In genomic region chr5:122419195-122419894, GRCh38 we compare ENCODE assay signal across 27 cellular contexts.
DNase-seq lines count a peak whose midpoint lies in the region; ATAC-seq, FAIRE-seq and TF ChIP-seq lines count a peak whose summit lies in the region.
"Had no signal": no experiment of that assay in that cellular context is flagged by ENCODE, and none has a peak within 500 bp of the region (broad histone marks: within the 10 kb centered on the region; RNA-seq: fewer than 3 reads in every experiment).

No MANE protein-coding gene starts in this region.

- no peak for TF ChIP-seq EP300 in K562 (IDR thresholded peaks at IDR 0.05; ENCODE audit: low read length)

- H4K20me1 ChIP-seq in K562 (replicated peaks; ENCODE audit: control insufficient read depth, insufficient read depth, low read length), result no peaks in the 10 kb centered on the region
- H4K20me1 ChIP-seq in smooth muscle cell (ENCODE audit: low read depth), result no peaks in the 10 kb centered on the region

- H3K4me1 ChIP-seq in K562 (replicated peaks in 1 of 2; ENCODE audit: control insufficient read depth in 2 of 2, insufficient read depth in 2 of 2, low read length in 2 of 2), result no peaks in the 10 kb centered on the region
- H3K4me1 ChIP-seq in small intestine (ENCODE audit: control insufficient read depth in 2 of 2, insufficient read depth in 1 of 2, low read depth in 1 of 2, low read length in 1 of 2), result no peaks in the 10 kb centered on the region
- H3K4me1 ChIP-seq in smooth muscle cell (ENCODE audit: low read depth), result no peaks in the 10 kb centered on the region
- H3K4me1 ChIP-seq: upper lobe of right lung had no signal

- H3K27me3 ChIP-seq in K562 (ENCODE audit: control insufficient read depth in 2 of 2, insufficient read depth in 2 of 2, low read length in 2 of 2) (peaks cover 0 to 7% of the 10 kb centered on the region in 2 experiments; a peak in 2 of 5 replicates), small intestine (ENCODE audit: control insufficient read depth in 2 of 2, insufficient read depth in 2 of 2, low read length in 2 of 2) (no peaks in the 10 kb centered on the region), smooth muscle cell (ENCODE audit: low read depth) (no peaks in the 10 kb centered on the region)
- H3K27me3 ChIP-seq: gastroesophageal sphincter, suprapubic skin, upper lobe of right lung had no signal

- no peak overlapping the region for H3K4me3 Mint-ChIP-seq in activated T-helper 2 cell treated with anti-CD3 and anti-CD28 coated beads, Interferon-gamma antibody, Interleukin-2, Interleukin-4, amounts not matched to agents 10 μg/mL and 5 μg/mL and 100 μg/mL, durations not matched to agents 14 hours and 24 hours and 36 hours (ENCODE audit: low read depth)
- H3K4me3 Mint-ChIP-seq: activated CD4-positive, alpha-beta T cell treated with anti-CD3 and anti-CD28 coated beads, Interleukin-2, amount 10 ng/mL, durations not matched to agents 7 days and 5 days; activated naive CD8-positive, alpha-beta T cell; natural killer cell; WTC11 had no signal

- no peaks in the 10 kb centered on the region for H3K4me1 Mint-ChIP-seq in activated T-helper 2 cell treated with anti-CD3 and anti-CD28 coated beads, Interferon-gamma antibody, Interleukin-2, Interleukin-4, amounts not matched to agents 10 μg/mL and 5 μg/mL and 100 μg/mL, durations not matched to agents 14 hours and 24 hours and 36 hours (ENCODE audit: low read depth)
- H3K4me1 Mint-ChIP-seq: activated CD4-positive, alpha-beta T cell treated with anti-CD3 and anti-CD28 coated beads, Interleukin-2, amount 10 ng/mL, durations not matched to agents 7 days and 5 days; natural killer cell had no signal

- no peak for TF ChIP-seq POLR2A in K562 (conservative IDR thresholded peaks at IDR 0.05)

- no peak for TF ChIP-seq RAD21 in K562 (CRISPR knock-in tag; conservative IDR thresholded peaks at IDR 0.05 in 1 of 2, IDR thresholded peaks at IDR 0.05 in 1 of 2)

- H3K27ac ChIP-seq in K562 (ENCODE audit: extremely low read depth, low read depth, low read length), result no peak overlapping the region
- no peak overlapping the region for H3K27ac ChIP-seq in small intestine (ENCODE audit: low read depth in 1 of 2, low read length in 1 of 2)
- no peak overlapping the region for H3K27ac ChIP-seq in smooth muscle cell (ENCODE audit: low read depth)
- H3K27ac ChIP-seq: C4-2B, gastroesophageal sphincter, RWPE1, suprapubic skin, upper lobe of right lung had no signal

- intact Hi-C loops in K562 (cut with micrococcal nuclease), result no loop called here
- intact Hi-C loops in activated T-helper 2 cell treated with anti-CD3 and anti-CD28 coated beads, Interferon-gamma antibody, Interleukin-2, Interleukin-4, amounts not matched to agents 10 μg/mL and 5 μg/mL and 100 μg/mL, durations not matched to agents 14 hours and 24 hours and 36 hours (cut with micrococcal nuclease), result no loop called here

- no peaks in the 10 kb centered on the region for H3K36me3 Mint-ChIP-seq in activated T-helper 2 cell treated with anti-CD3 and anti-CD28 coated beads, Interferon-gamma antibody, Interleukin-2, Interleukin-4, amounts not matched to agents 10 μg/mL and 5 μg/mL and 100 μg/mL, durations not matched to agents 14 hours and 24 hours and 36 hours (ENCODE audit: low read depth)
- H3K36me3 Mint-ChIP-seq: activated naive CD8-positive, alpha-beta T cell; natural killer cell had no signal

- 0% methylated on average over 2 of the region's 2 CpGs for WGBS in K562 (ENCODE audit: insufficient coverage, low coverage, missing lambda C conversion rate)
- 67 to 82% (median 68%) methylated on average over 2 of the region's 2 CpGs for WGBS in small intestine, 3 donors
- 76% methylated on average over 2 of the region's 2 CpGs for WGBS in smooth muscle cell (ENCODE audit: low lambda C conversion rate)

- H3K36me3 ChIP-seq in K562 (ENCODE audit: control insufficient read depth, insufficient read depth, low read length), result no peaks in the 10 kb centered on the region
- H3K36me3 ChIP-seq in small intestine (ENCODE audit: control insufficient read depth in 2 of 2, insufficient read depth in 2 of 2, low read length in 2 of 2), result no peaks in the 10 kb centered on the region
- no peaks in the 10 kb centered on the region for H3K36me3 ChIP-seq in smooth muscle cell (ENCODE audit: low read depth)
- H3K36me3 ChIP-seq: gastroesophageal sphincter, suprapubic skin, upper lobe of right lung had no signal

- no peak overlapping the region for H3K27ac Mint-ChIP-seq in activated T-helper 2 cell treated with anti-CD3 and anti-CD28 coated beads, Interferon-gamma antibody, Interleukin-2, Interleukin-4, amounts not matched to agents 10 μg/mL and 5 μg/mL and 100 μg/mL, durations not matched to agents 14 hours and 24 hours and 36 hours
- H3K27ac Mint-ChIP-seq: activated CD4-positive, alpha-beta T cell treated with anti-CD3 and anti-CD28 coated beads, Interleukin-2, amount 10 ng/mL, durations not matched to agents 7 days and 5 days; activated naive CD8-positive, alpha-beta T cell; natural killer cell; WTC11 had no signal

- ATAC-seq in K562 (no peak), GM18868 (IDR thresholded peaks at IDR 0.05; ENCODE audit: unreplicated experiment) (no peak)
- ATAC-seq: gastroesophageal sphincter, natural killer cell, upper lobe of right lung, WTC11 had no signal

- H3K79me2 ChIP-seq in K562 (ENCODE audit: control insufficient read depth, insufficient read depth, low read length) (no peaks in the 10 kb centered on the region), smooth muscle cell (ENCODE audit: low read depth) (no peaks in the 10 kb centered on the region)

- H3K4me2 ChIP-seq in K562 (ENCODE audit: insufficient read depth, low read length) (no peak overlapping the region), smooth muscle cell (no peak overlapping the region)

- no peaks in the 10 kb centered on the region for H3K9me1 ChIP-seq in K562 (ENCODE audit: control insufficient read depth, insufficient read depth, low read length)

- H2AFZ ChIP-seq in K562 (ENCODE audit: low read depth, low read length) (no peak overlapping the region), smooth muscle cell (ENCODE audit: low read depth) (no peak overlapping the region)

- DNase-seq in NCI-H510A treated with DMSO at 0.1 percent for 48 hours (lab: John Stamatoyannopoulos, UW) (peak; percentile 20), NCI-H510A (lab: John Stamatoyannopoulos, UW) (no peak), NCI-H146 treated with DMSO at 0.1 percent for 48 hours (lab: John Stamatoyannopoulos, UW; ENCODE audit: unreplicated experiment) (peak; percentile 47), K562 (ENCODE audit: extremely low read depth in 1 of 4, low spot score in 3 of 4) (no peak), small intestine (peak; percentile 6), smooth muscle cell (lab: John Stamatoyannopoulos, UW; ENCODE audit: unreplicated experiment) (no peak)
- no peak for DNase-seq in activated T-helper 2 cell treated with anti-CD3 and anti-CD28 coated beads, Interferon-gamma antibody, Interleukin-2, Interleukin-4, amounts not matched to agents 10 μg/mL and 5 μg/mL and 100 μg/mL, durations not matched to agents 14 hours and 24 hours and 36 hours (ENCODE audit: low spot score)
- DNase-seq: activated CD4-positive, alpha-beta T cell treated with anti-CD3 and anti-CD28 coated beads, Interleukin-2, amount 10 ng/mL, durations not matched to agents 7 days and 5 days; activated effector memory CD4-positive, alpha-beta T cell treated with anti-CD3 and anti-CD28 coated beads, Interleukin-2, amount 50 U/mL, for 16 hours; anterior cingulate cortex; GOT3; MM.1S; mucosa of descending colon; natural killer cell; NCI-H1694; stimulated activated naive CD4-positive, alpha-beta T cell treated with Interleukin-2 at 50 U/mL for 16 hours; upper lobe of right lung had no signal

- no peak overlapping the region for H3K9ac ChIP-seq in K562 (ENCODE audit: insufficient read depth in 1 of 2, low read depth in 2 of 2, low read length in 2 of 2)
- H3K9ac ChIP-seq in smooth muscle cell (ENCODE audit: low read depth), result no peak overlapping the region

- H3K4me3 ChIP-seq in K562, result no peak overlapping the region
- no peak overlapping the region for H3K4me3 ChIP-seq in small intestine (ENCODE audit: low read depth in 1 of 2, low read length in 2 of 2)
- no peak overlapping the region for H3K4me3 ChIP-seq in smooth muscle cell
- H3K4me3 ChIP-seq: gastroesophageal sphincter, lung, mucosa of descending colon, suprapubic skin, upper lobe of right lung had no signal

- no peaks in the 10 kb centered on the region for H3F3A ChIP-seq in smooth muscle cell (ENCODE audit: low read depth)

- POLR2A ChIA-PET in K562 (lab: Yijun Ruan, JAX), result no interaction called here

- in situ Hi-C loops in K562 (cut with MboI), result no loop called here

- BruUV-seq in K562 (replicated peaks; lab: Mats Ljungman, UMichigan), result no TSS peak

- H3K27me3 Mint-ChIP-seq in activated T-helper 2 cell treated with anti-CD3 and anti-CD28 coated beads, Interferon-gamma antibody, Interleukin-2, Interleukin-4, amounts not matched to agents 10 μg/mL and 5 μg/mL and 100 μg/mL, durations not matched to agents 14 hours and 24 hours and 36 hours (ENCODE audit: low read depth), result no peaks in the 10 kb centered on the region
- H3K27me3 Mint-ChIP-seq: activated CD4-positive, alpha-beta T cell treated with anti-CD3 and anti-CD28 coated beads, Interleukin-2, amount 10 ng/mL, durations not matched to agents 7 days and 5 days; activated naive CD8-positive, alpha-beta T cell had no signal

- CTCF ChIA-PET in K562 (lab: Yijun Ruan, JAX; ENCODE audit: low intra/inter-chr PET ratio), result no interaction called here

- TF ChIP-seq CTCF in K562 (IDR thresholded peaks at IDR 0.05 in 2 of 3, conservative IDR thresholded peaks at IDR 0.05 in 1 of 3; ENCODE audit: insufficient read depth in 2 of 3, low read depth in 1 of 3, low read length in 3 of 3) (no peak), smooth muscle cell (IDR thresholded peaks at IDR 0.05; ENCODE audit: borderline replicate concordance, insufficient read depth, poor library complexity, severe bottlenecking) (no peak)

- no peak for FAIRE-seq in K562 (lab: Jason Lieb, UNC)
- no peak for FAIRE-seq in small intestine (lab: Jason Lieb, UNC)
- FAIRE-seq: bronchial epithelial cell, D721Med had no signal

- H3K9me3 ChIP-seq in K562 (replicated peaks; ENCODE audit: control insufficient read depth, insufficient read depth, low read depth, low read length), result no peaks in the 10 kb centered on the region
- no peaks in the 10 kb centered on the region for H3K9me3 ChIP-seq in small intestine (ENCODE audit: control insufficient read depth, low read depth)
- no peaks in the 10 kb centered on the region for H3K9me3 ChIP-seq in smooth muscle cell (replicated peaks; ENCODE audit: low read depth)
- H3K9me3 ChIP-seq: gastroesophageal sphincter, mucosa of descending colon, suprapubic skin, upper lobe of right lung had no signal

- no peaks in the 10 kb centered on the region for H3K9me3 Mint-ChIP-seq in activated T-helper 2 cell treated with anti-CD3 and anti-CD28 coated beads, Interferon-gamma antibody, Interleukin-2, Interleukin-4, amounts not matched to agents 10 μg/mL and 5 μg/mL and 100 μg/mL, durations not matched to agents 14 hours and 24 hours and 36 hours
- H3K9me3 Mint-ChIP-seq: activated CD4-positive, alpha-beta T cell treated with anti-CD3 and anti-CD28 coated beads, Interleukin-2, amount 10 ng/mL, durations not matched to agents 7 days and 5 days; WTC11 had no signal

Comparison
In these comparisons a context has a peak if more than half of its experiments do, and no peak if none do; other contexts are left out.
1. DNase-seq: peak in NCI-H510A treated with DMSO at 0.1 percent for 48 hours (single experiment), NCI-H146 treated with DMSO at 0.1 percent for 48 hours (single experiment) and small intestine (single experiment); none in NCI-H510A (single experiment), K562 (0 of 4), smooth muscle cell (single experiment) and activated T-helper 2 cell treated with anti-CD3 and anti-CD28 coated beads, Interferon-gamma antibody, Interleukin-2, Interleukin-4, amounts not matched to agents 10 μg/mL and 5 μg/mL and 100 μg/mL, durations not matched to agents 14 hours and 24 hours and 36 hours (single experiment).